Comparison of ENCODE assay signal across 10 cellular contexts in genomic region chr18:77066689-77067088, GRCh38.
DNase-seq lines count a peak whose midpoint lies in the region; ATAC-seq and TF ChIP-seq lines count a peak whose summit lies in the region.
"Had no signal": no experiment of that assay in that cellular context is flagged by ENCODE, and none has a peak within 500 bp of the region (broad histone marks: within the 10 kb centered on the region; RNA-seq: fewer than 3 reads in every experiment).

No MANE protein-coding gene starts in this region.

- H3K9me3 Mint-ChIP-seq in CD14-positive monocyte, result peaks cover 0 to 4% (median 0%) of the 10 kb centered on the region in 7 donors
- H3K9me3 Mint-ChIP-seq in effector memory CD8-positive, alpha-beta T cell, result no peaks in the 10 kb centered on the region
- no peaks in the 10 kb centered on the region for H3K9me3 Mint-ChIP-seq in progenitor cell of endocrine pancreas (ENCODE audit: low read depth)
- H3K9me3 Mint-ChIP-seq: nephron had no signal

- no peak overlapping the region for H3K4me2 ChIP-seq in OCI-LY1 (ENCODE audit: low read length)

- H3K36me3 ChIP-seq in OCI-LY1 (ENCODE audit: insufficient read depth, low read length), result peaks cover 56% of the 10 kb centered on the region

- no peak for ATAC-seq in effector memory CD8-positive, alpha-beta T cell (replicated peaks)
- ATAC-seq in HG03045 (IDR thresholded peaks at IDR 0.05; ENCODE audit: unreplicated experiment), result no peak
- ATAC-seq in HG03457 (IDR thresholded peaks at IDR 0.05; ENCODE audit: unreplicated experiment), result no peak
- ATAC-seq in HG03565 (IDR thresholded peaks at IDR 0.05; ENCODE audit: unreplicated experiment), result no peak

- no peaks in the 10 kb centered on the region for H3K9me3 ChIP-seq in OCI-LY1 (ENCODE audit: low read length)

- DNase-seq in CD14-positive monocyte (ENCODE audit: low spot score) (no peak), progenitor cell of endocrine pancreas (ENCODE audit: low spot score, unreplicated experiment) (no peak), SIG-M5 (lab: John Stamatoyannopoulos, UW) (no peak)
- DNase-seq in effector memory CD8-positive, alpha-beta T cell, result no peak
- DNase-seq: NCI-H2107 had no signal

- H3K79me2 ChIP-seq in OCI-LY1 (ENCODE audit: insufficient read depth, low read length), result no peaks in the 10 kb centered on the region

- H3K9ac ChIP-seq in OCI-LY1 (ENCODE audit: low read length), result no peak overlapping the region

- H3K27ac ChIP-seq in OCI-LY1 (ENCODE audit: low read depth, low read length, poor library complexity, severe bottlenecking), result peak overlapping the region; percentile 99

- peaks cover 100% of the 10 kb centered on the region for H3K4me1 ChIP-seq in OCI-LY1 (ENCODE audit: insufficient read depth, low read length, severe bottlenecking)

- no peaks in the 10 kb centered on the region for H3K9me2 ChIP-seq in OCI-LY1 (ENCODE audit: low read depth, low read length)

- H3K4me1 Mint-ChIP-seq in CD14-positive monocyte (peaks cover 90% of the 10 kb centered on the region), progenitor cell of endocrine pancreas (ENCODE audit: low read depth) (peaks cover 19% of the 10 kb centered on the region)
- peaks cover 82 to 99% of the 10 kb centered on the region in 2 donors for H3K4me1 Mint-ChIP-seq in effector memory CD8-positive, alpha-beta T cell (ENCODE audit: low read depth in 2 of 2)

- H3K27ac Mint-ChIP-seq in CD14-positive monocyte (peak overlapping the region; percentile 100), progenitor cell of endocrine pancreas (peak overlapping the region; percentile 67)
- peak overlapping the region; percentile 95 to 96 for H3K27ac Mint-ChIP-seq in effector memory CD8-positive, alpha-beta T cell

- intact Hi-C loops in CD14-positive monocyte (cut with micrococcal nuclease), result loop anchor here (2.0 to 5.0 kb wide), 4 partner anchors 36 to 141 kb away; no protein-coding TSS in a partner anchor

- H2AFZ ChIP-seq in OCI-LY1 (ENCODE audit: low read length), result no peak overlapping the region

- H3F3A ChIP-seq in OCI-LY1 (ENCODE audit: insufficient read depth, low read length), result peaks cover 13% of the 10 kb centered on the region; the same call in 1 of the 2 replicates

- TF ChIP-seq CTCF in CD14-positive monocyte (IDR thresholded peaks at IDR 0.05) (no peak), OCI-LY1 (IDR thresholded peaks at IDR 0.05; ENCODE audit: low read length) (no peak), progenitor cell of endocrine pancreas (IDR thresholded peaks at IDR 0.05; ENCODE audit: unreplicated experiment) (no peak)

- no peak overlapping the region for H3K4me3 ChIP-seq in OCI-LY1 (ENCODE audit: low read depth, low read length, poor library complexity, severe bottlenecking)

- H4K20me1 ChIP-seq in OCI-LY1 (ENCODE audit: insufficient read depth, low read length), result no peaks in the 10 kb centered on the region

- H3K27me3 Mint-ChIP-seq in CD14-positive monocyte (ENCODE audit: low read depth in 3 of 3), result no peaks in the 10 kb centered on the region
- H3K27me3 Mint-ChIP-seq in effector memory CD8-positive, alpha-beta T cell, result no peaks in the 10 kb centered on the region
- H3K27me3 Mint-ChIP-seq in progenitor cell of endocrine pancreas, result no peaks in the 10 kb centered on the region

- H3K36me3 Mint-ChIP-seq in CD14-positive monocyte (peaks cover 56 to 76% of the 10 kb centered on the region in 2 donors), progenitor cell of endocrine pancreas (ENCODE audit: insufficient read depth) (peaks cover 23% of the 10 kb centered on the region)
- peaks cover 90% of the 10 kb centered on the region for H3K36me3 Mint-ChIP-seq in effector memory CD8-positive, alpha-beta T cell (ENCODE audit: insufficient read depth)

- no peak overlapping the region for H3K4me3 Mint-ChIP-seq in CD14-positive monocyte
- H3K4me3 Mint-ChIP-seq in effector memory CD8-positive, alpha-beta T cell, result peak overlapping the region; percentile 63 to 79
- no peak overlapping the region for H3K4me3 Mint-ChIP-seq in progenitor cell of endocrine pancreas (ENCODE audit: low read depth)
- H3K4me3 Mint-ChIP-seq: nephron had no signal

- H3K27me3 ChIP-seq in OCI-LY1 (ENCODE audit: insufficient read depth, low read length), result no peaks in the 10 kb centered on the region

Comparison
In these comparisons a context has a peak if more than half of its experiments do, and no peak if none do; other contexts are left out.
1. H3K4me3 Mint-ChIP-seq: peak in effector memory CD8-positive, alpha-beta T cell (2 of 2); none in CD14-positive monocyte (0 of 2) and progenitor cell of endocrine pancreas (single experiment).
2. Peak in every context shown above with its lines, with median percentiles within 50 percentile points of each other: H3K27ac Mint-ChIP-seq.